Comparison of ENCODE assay signal across 9 cellular contexts in genomic region chr21:44872568-44873355, GRCh38. TPM values are rescaled to one million over a fixed set of nuclear protein-coding genes. Genes with fewer than 3 reads are reported as not detected.
DNase-seq lines count a peak whose midpoint lies in the region; ATAC-seq, FAIRE-seq and TF ChIP-seq lines count a peak whose summit lies in the region.
"Had no signal": no experiment of that assay in that cellular context is flagged by ENCODE, and none has a peak within 500 bp of the region (broad histone marks: within the 10 kb centered on the region; RNA-seq: fewer than 3 reads in every experiment).

No MANE protein-coding gene starts in this region.

- ATAC-seq in stimulated activated memory B cell treated with anti-CD40 and anti-IgM and Interleukin-4, amounts not matched to agents 10 μg/mL and 1 μg/mL and 100 μg/mL, for 72 hours = no peak
- ATAC-seq in GM21381 (IDR thresholded peaks at IDR 0.05; ENCODE audit: unreplicated experiment) = no peak

- peaks cover 56% of the 10 kb centered on the region for H3K79me2 ChIP-seq in keratinocyte (ENCODE audit: control insufficient read depth, insufficient read depth, low read length)

- DNase-seq in NCI-H2029 (lab: John Stamatoyannopoulos, UW) (peak; percentile 21), NCI-H2029 treated with DMSO at 0.1 percent for 48 hours (lab: John Stamatoyannopoulos, UW) (no peak), NAMALWA (ENCODE audit: low spot score) (peak; percentile 40), bronchial epithelial cell (ENCODE audit: low read depth) (no peak), keratinocyte (ENCODE audit: low read depth, low spot score) (no peak), SKM-1 (lab: John Stamatoyannopoulos, UW; ENCODE audit: unreplicated experiment) (no peak)

- H2AFZ ChIP-seq in keratinocyte (ENCODE audit: control insufficient read depth, low read length) = no peak overlapping the region

- no peaks in the 10 kb centered on the region for H3K36me3 Mint-ChIP-seq in stimulated activated memory B cell treated with anti-CD40 and anti-IgM and Interleukin-4, amounts not matched to agents 10 μg/mL and 1 μg/mL and 100 μg/mL, for 72 hours

- H3K9me1 ChIP-seq in keratinocyte (ENCODE audit: control insufficient read depth, extremely low read depth, insufficient read depth, low read length) = peaks cover 9% of the 10 kb centered on the region

- FAIRE-seq in bronchial epithelial cell (lab: Jason Lieb, UNC) (no peak), keratinocyte (lab: Jason Lieb, UNC) (no peak)
- FAIRE-seq: colon had no signal

- peaks cover 40% of the 10 kb centered on the region for H4K20me1 ChIP-seq in keratinocyte (ENCODE audit: control insufficient read depth, extremely low read depth, insufficient read depth, low read length)

- H3K4me3 ChIP-seq in bronchial epithelial cell (ENCODE audit: low read depth, low read length) (peak overlapping the region; percentile 72), keratinocyte (ENCODE audit: control insufficient read depth in 2 of 3, extremely low read depth in 1 of 3, insufficient read depth in 2 of 3, low read depth in 1 of 3, low read length in 3 of 3) (peak overlapping the region; percentile 82 to 92 (median 85))

- H3K27ac ChIP-seq in keratinocyte (ENCODE audit: control insufficient read depth, insufficient read depth, low read length) = peak overlapping the region; percentile 62

- H3K27me3 Mint-ChIP-seq in stimulated activated memory B cell treated with anti-CD40 and anti-IgM and Interleukin-4, amounts not matched to agents 10 μg/mL and 1 μg/mL and 100 μg/mL, for 72 hours = no peaks in the 10 kb centered on the region

- no peaks in the 10 kb centered on the region for H3K9me3 ChIP-seq in keratinocyte (ENCODE audit: control insufficient read depth, low read depth, low read length)

- TF ChIP-seq CTCF in bronchial epithelial cell (IDR thresholded peaks at IDR 0.05; ENCODE audit: insufficient read depth, low read length, severe bottlenecking) (no peak), keratinocyte (optimal IDR thresholded peaks at IDR 0.05 in 1 of 3, IDR thresholded peaks at IDR 0.05 in 1 of 3, conservative IDR thresholded peaks at IDR 0.05 in 1 of 3; ENCODE audit: extremely low read depth in 1 of 3, insufficient read depth in 2 of 3, low read length in 3 of 3) (no peak)

- H3K4me1 Mint-ChIP-seq in stimulated activated memory B cell treated with anti-CD40 and anti-IgM and Interleukin-4, amounts not matched to agents 10 μg/mL and 1 μg/mL and 100 μg/mL, for 72 hours = peaks cover 66% of the 10 kb centered on the region

- H3K27me3 ChIP-seq in bronchial epithelial cell (ENCODE audit: control insufficient read depth, insufficient read depth, low read length) = no peaks in the 10 kb centered on the region
- H3K27me3 ChIP-seq in keratinocyte (ENCODE audit: control insufficient read depth, extremely low read depth, insufficient read depth, low read length) = no peaks in the 10 kb centered on the region

- peak overlapping the region; percentile 95 for H3K27ac Mint-ChIP-seq in stimulated activated memory B cell treated with anti-CD40 and anti-IgM and Interleukin-4, amounts not matched to agents 10 μg/mL and 1 μg/mL and 100 μg/mL, for 72 hours

- peak overlapping the region; percentile 80 for H3K9ac ChIP-seq in keratinocyte (ENCODE audit: control insufficient read depth, extremely low read depth, insufficient read depth, low read length)

- peak overlapping the region; percentile 84 for H3K4me2 ChIP-seq in keratinocyte (ENCODE audit: control insufficient read depth, extremely low read depth, insufficient read depth, low read depth, low read length)

- no peaks in the 10 kb centered on the region for H3K9me3 Mint-ChIP-seq in stimulated activated memory B cell treated with anti-CD40 and anti-IgM and Interleukin-4, amounts not matched to agents 10 μg/mL and 1 μg/mL and 100 μg/mL, for 72 hours

- dilution Hi-C loops in keratinocyte (cut with MboI; ENCODE audit: extremely low pct_ligation_motif_present, low sequenced_read_pairs) = no loop called here

- H3K4me3 Mint-ChIP-seq in stimulated activated memory B cell treated with anti-CD40 and anti-IgM and Interleukin-4, amounts not matched to agents 10 μg/mL and 1 μg/mL and 100 μg/mL, for 72 hours = peak overlapping the region; percentile 91

- H3K36me3 ChIP-seq in bronchial epithelial cell (ENCODE audit: control insufficient read depth, insufficient read depth, low read length) (peaks cover 2% of the 10 kb centered on the region), keratinocyte (ENCODE audit: control insufficient read depth in 2 of 2, extremely low read depth in 1 of 2, insufficient read depth in 2 of 2, low read length in 2 of 2) (peaks cover 0 to 2% of the 10 kb centered on the region in 2 experiments)

- H3K4me1 ChIP-seq in keratinocyte (ENCODE audit: control insufficient read depth, extremely low read depth, insufficient read depth, low read length) = peaks cover 46% of the 10 kb centered on the region

RNA-seq across cellular contexts. Expression of gene PTTG1IP, which starts 0.7 kb away (rescaled TPM):
- 107 and 124 TPM in 2 replicates for total RNA-seq in bronchial epithelial cell
- 132 to 140 TPM (median 137 TPM) in 3 replicates for polyA plus RNA-seq in keratinocyte
- polyA plus RNA-seq in keratinocyte (2011; ENCODE audit: low read depth) = 97.7 TPM
- 114 and 141 TPM in 2 replicates for polyA plus RNA-seq in keratinocyte (2011; cell fraction: cytosol; rRNA removed)
- 152 and 154 TPM in 2 replicates for polyA plus RNA-seq in keratinocyte (2011; cell fraction: nucleus; rRNA removed)
- 111 and 120 TPM in 2 replicates for polyA plus RNA-seq in keratinocyte (2012; ENCODE audit: low replicate concordance)
- 69.3 to 118 TPM (median 90.8 TPM) in 3 replicates for polyA minus RNA-seq in keratinocyte
- 232 TPM for polyA minus RNA-seq in keratinocyte (2011; cell fraction: cytosol; rRNA and poly(A)+ RNA removed)
- 92.1 and 106 TPM in 2 replicates for polyA minus RNA-seq in keratinocyte (2011; cell fraction: nucleus; rRNA and poly(A)+ RNA removed)

RNA-seq across cellular contexts. Expression of gene ITGB2, which starts 47.9 kb away (rescaled TPM):
- 0.26 and 1.1 TPM in 2 replicates for total RNA-seq in bronchial epithelial cell
- 0.55 to 0.86 TPM (median 0.72 TPM) in 3 replicates for polyA plus RNA-seq in keratinocyte
- not detected for polyA plus RNA-seq in keratinocyte (2011; ENCODE audit: low read depth)
- polyA plus RNA-seq in keratinocyte (2011; cell fraction: cytosol; rRNA removed) = 0.29 and 1.0 TPM in 2 replicates
- polyA plus RNA-seq in keratinocyte (2011; cell fraction: nucleus; rRNA removed) = 2.0 and 2.7 TPM in 2 replicates
- polyA plus RNA-seq in keratinocyte (2012; ENCODE audit: low replicate concordance) = 0.17 and 1.0 TPM in 2 replicates
- 0.40 to 3.1 TPM (median 1.4 TPM) in 3 replicates for polyA minus RNA-seq in keratinocyte
- polyA minus RNA-seq in keratinocyte (2011; cell fraction: cytosol; rRNA and poly(A)+ RNA removed) = 6.5 TPM
- 3.8 and 6.5 TPM in 2 replicates for polyA minus RNA-seq in keratinocyte (2011; cell fraction: nucleus; rRNA and poly(A)+ RNA removed)

RNA-seq across cellular contexts. Expression of gene SUMO3, which starts 54.9 kb away (rescaled TPM):
- total RNA-seq in bronchial epithelial cell = 103 and 131 TPM in 2 replicates
- 69.3 to 132 TPM (median 115 TPM) in 3 replicates for polyA plus RNA-seq in keratinocyte
- polyA plus RNA-seq in keratinocyte (2011; ENCODE audit: low read depth) = 21.6 TPM
- polyA plus RNA-seq in keratinocyte (2011; cell fraction: cytosol; rRNA removed) = 134 and 154 TPM in 2 replicates
- 33.1 and 37.7 TPM in 2 replicates for polyA plus RNA-seq in keratinocyte (2011; cell fraction: nucleus; rRNA removed)
- 51.1 and 105 TPM in 2 replicates for polyA plus RNA-seq in keratinocyte (2012; ENCODE audit: low replicate concordance)
- polyA minus RNA-seq in keratinocyte = 62.1 to 83.9 TPM (median 66.2 TPM) in 3 replicates
- 103 TPM for polyA minus RNA-seq in keratinocyte (2011; cell fraction: cytosol; rRNA and poly(A)+ RNA removed)
- 13.4 and 18.2 TPM in 2 replicates for polyA minus RNA-seq in keratinocyte (2011; cell fraction: nucleus; rRNA and poly(A)+ RNA removed)

Comparison
In these comparisons a context has a peak if more than half of its experiments do, and no peak if none do; other contexts are left out.
1. DNase-seq: peak in NCI-H2029 (single experiment) and NAMALWA (single experiment); none in NCI-H2029 treated with DMSO at 0.1 percent for 48 hours (single experiment), bronchial epithelial cell (single experiment), keratinocyte (single experiment) and SKM-1 (single experiment).